8 cellular contexts compared by ENCODE assay signal in genomic region chr19:54158812-54159351, GRCh38. TPM values are rescaled to one million over a fixed set of nuclear protein-coding genes. Genes with fewer than 3 reads are reported as not detected.
A peak's percentile ranks its signal among the peaks of the same experiment; 100 is the strongest.
DNase-seq lines count a peak whose midpoint lies in the region; ATAC-seq, FAIRE-seq and TF ChIP-seq lines count a peak whose summit lies in the region.

No MANE protein-coding gene starts in this region.

- H3K4me3 ChIP-seq in SK-N-SH (ENCODE audit: low read depth in 2 of 2, low read length in 1 of 2) (peak overlapping the region; percentile 83 to 92), H1 (ENCODE audit: extremely low read depth in 1 of 4, insufficient read depth in 2 of 4, low read depth in 3 of 4, low read length in 4 of 4) (peak overlapping the region; percentile 81 to 96 (median 81)), neural cell (ENCODE audit: low read length) (peak overlapping the region; percentile 79)

- H3K4ac ChIP-seq in H1 (replicated peaks; ENCODE audit: insufficient read length, low read depth, low read length), result no peak overlapping the region

- TF ChIP-seq POLR2A in H1 (IDR thresholded peaks at IDR 0.05; ENCODE audit: control extremely low read depth in 1 of 2, low read depth in 2 of 2, low read length in 2 of 2), result 0 out of 3 replicates have a peak, but pooled peaks of 1 of the 2 experiments have one; percentile 34

- no peak overlapping the region for H3K56ac ChIP-seq in H1 (replicated peaks; ENCODE audit: insufficient read length, low read depth, low read length)

- H3K4me1 ChIP-seq in SK-N-SH (ENCODE audit: control insufficient read depth in 1 of 2, insufficient read depth in 2 of 2, low read depth in 1 of 2, low read length in 1 of 2) (peaks cover 7 to 19% of the 10 kb centered on the region in 2 experiments; a peak in 2 of 4 replicates), H1 (replicated peaks in 1 of 4; ENCODE audit: control insufficient read depth in 3 of 4, insufficient read depth in 4 of 4, low read length in 3 of 4) (peaks cover 0 to 20% (median 9%) of the 10 kb centered on the region in 4 experiments; a peak in 6 of 7 replicates)

- TF ChIP-seq RAD21 in SK-N-SH (IDR thresholded peaks at IDR 0.05; ENCODE audit: low read length) (no peak), H1 (IDR thresholded peaks at IDR 0.05 in 1 of 2, conservative IDR thresholded peaks at IDR 0.05 in 1 of 2; ENCODE audit: low read depth in 2 of 2, low read length in 2 of 2) (no peak), neural cell (conservative IDR thresholded peaks at IDR 0.05) (no peak)

- H3K9me3 ChIP-seq in SK-N-SH, result no peaks in the 10 kb centered on the region
- H3K9me3 ChIP-seq in H1 (ENCODE audit: insufficient read depth in 2 of 2, low read depth in 1 of 2, low read length in 1 of 2), result no peaks in the 10 kb centered on the region
- no peaks in the 10 kb centered on the region for H3K9me3 ChIP-seq in neural cell (ENCODE audit: low read length)

- H4K20me1 ChIP-seq in SK-N-SH (ENCODE audit: insufficient read depth) (no peaks in the 10 kb centered on the region), H1 (replicated peaks in 1 of 2; ENCODE audit: control insufficient read depth in 1 of 2, insufficient read depth in 2 of 2, low read length in 2 of 2) (peaks cover 1 to 19% of the 10 kb centered on the region in 2 experiments), neural cell (ENCODE audit: insufficient read depth) (no peaks in the 10 kb centered on the region)

- in situ Hi-C loops in ACHN (cut with HindIII; ENCODE audit: low pct_ligation_motif_present, low pct_unique_long_range_greater_than_20kb, low sequenced_read_pairs), result no loop called here

- H2BK15ac ChIP-seq in H1 (ENCODE audit: low read length), result peak overlapping the region; percentile 31; the same call in 1 of the 2 replicates

- no peak overlapping the region for H3K23ac ChIP-seq in H1 (ENCODE audit: insufficient read length)

- peak overlapping the region; percentile 8 for H4K91ac ChIP-seq in H1 (replicated peaks; ENCODE audit: insufficient read length, low read length)

- peak overlapping the region; percentile 82 for H2BK5ac ChIP-seq in H1 (ENCODE audit: low read depth, low read length)

- peak overlapping the region; percentile 29; the same call in 1 of the 2 replicates for H2BK12ac ChIP-seq in H1 (ENCODE audit: low read depth, low read length)

- no peak overlapping the region for H2BK20ac ChIP-seq in H1 (ENCODE audit: low read length)

- H4K5ac ChIP-seq in H1 (ENCODE audit: insufficient read length, low read depth, low read length), result no peak overlapping the region

- H2AFZ ChIP-seq in SK-N-SH (ENCODE audit: low read depth) (peak overlapping the region; percentile 90), H1 (ENCODE audit: low read length) (no peak overlapping the region), neural cell (ENCODE audit: low read depth, low read length) (peak overlapping the region; percentile 61)

- WGBS in SK-N-SH (ENCODE audit: low lambda C conversion rate), result 12% methylated on average over 19 of the region's 19 CpGs
- WGBS in H1 (ENCODE audit: extremely low coverage in 1 of 2, insufficient coverage in 1 of 2, insufficient read length in 1 of 2, insufficient replicate concordance in 2 of 2, low coverage in 1 of 2, low lambda C conversion rate in 2 of 2, missing lambda C conversion rate in 1 of 2), 2 experiments, result 34% methylated on average over 19 of the region's 19 CpGs; no CpG with 5 or more reads in 1 of the 2 experiments

- DNase-seq in GM19240 (ENCODE audit: insufficient read length, low spot score) (peak; percentile 36), SK-N-SH (no peak), H1 (ENCODE audit: low read depth in 1 of 2, low spot score in 2 of 2) (no peak), ACHN (no peak), NCI-H2196 (lab: John Stamatoyannopoulos, UW; ENCODE audit: unreplicated experiment) (no peak)

- H3K14ac ChIP-seq in H1 (ENCODE audit: insufficient read length), result no peak overlapping the region

- H3K27me3 ChIP-seq in SK-N-SH (ENCODE audit: insufficient read depth) (no peaks in the 10 kb centered on the region), H1 (replicated peaks in 1 of 4; ENCODE audit: control insufficient read depth in 3 of 4, extremely low read depth in 1 of 4, insufficient read depth in 3 of 4, low read length in 3 of 4) (peaks cover 0 to 8% (median 4%) of the 10 kb centered on the region in 4 experiments; a peak in 4 of 7 replicates), neural cell (ENCODE audit: insufficient read depth, low read depth, low read length) (no peaks in the 10 kb centered on the region)

- H3K9me2 ChIP-seq in SK-N-SH, result no peaks in the 10 kb centered on the region
- H3K9me2 ChIP-seq in neural cell (ENCODE audit: insufficient read depth, low read length), result no peaks in the 10 kb centered on the region

- H3K79me1 ChIP-seq in H1 (ENCODE audit: low read depth, low read length), result peaks cover 10% of the 10 kb centered on the region

- CTCF ChIA-PET in SK-N-SH (lab: Yijun Ruan, JAX) (interaction anchor here (0.6 to 2.3 kb wide), 9 partner anchors 8 to 129 kb away, joined by 3 to 13 read pairs (median 4); partner anchors contain the start of gene TMC4), H1 (lab: Charles Lee; ENCODE audit: partially characterized antibody) (interaction anchor here (0.6 to 1.7 kb wide), 6 partner anchors 8 to 71 kb away, joined by 3 to 4 read pairs (median 4); no protein-coding TSS in a partner anchor)

- H3K36me3 ChIP-seq in SK-N-SH (replicated peaks in 1 of 2; ENCODE audit: control insufficient read depth in 1 of 2, insufficient read depth in 2 of 2, low read length in 1 of 2) (peaks cover 26 to 33% of the 10 kb centered on the region in 2 experiments), H1 (ENCODE audit: control insufficient read depth in 2 of 4, insufficient read depth in 4 of 4, low read length in 3 of 4) (peaks cover 15 to 27% (median 22%) of the 10 kb centered on the region in 4 experiments), neural cell (ENCODE audit: insufficient read depth, low read length) (no peaks in the 10 kb centered on the region)

- H3K18ac ChIP-seq in H1 (ENCODE audit: extremely low read depth, low read length), result peak overlapping the region; percentile 81; the same call in 1 of the 2 replicates

- TF ChIP-seq EP300 in SK-N-SH (IDR thresholded peaks at IDR 0.05; ENCODE audit: borderline replicate concordance in 1 of 2, low read depth in 1 of 2, low read length in 1 of 2) (no peak), H1 (IDR thresholded peaks at IDR 0.05; ENCODE audit: borderline replicate concordance in 1 of 2, low read depth in 2 of 2, low read length in 2 of 2) (no peak), neural cell (conservative IDR thresholded peaks at IDR 0.05; ENCODE audit: poor library complexity, severe bottlenecking) (no peak)

- peaks cover 19% of the 10 kb centered on the region; the same call in 1 of the 2 replicates for H3K79me2 ChIP-seq in SK-N-SH (ENCODE audit: insufficient read depth)
- H3K79me2 ChIP-seq in H1 (ENCODE audit: control insufficient read depth in 1 of 2, insufficient read depth in 2 of 2, low read length in 2 of 2), result no peaks in the 10 kb centered on the region
- H3K79me2 ChIP-seq in neural cell (replicated peaks; ENCODE audit: insufficient read depth, low read length), result peaks cover 9% of the 10 kb centered on the region

- H4K8ac ChIP-seq in H1 (ENCODE audit: extremely low read depth, insufficient read depth, low read length), result no peak overlapping the region

- H3K9ac ChIP-seq in SK-N-SH (peak overlapping the region; percentile 88), H1 (replicated peaks in 1 of 4; ENCODE audit: extremely low read depth in 1 of 4, low read depth in 3 of 4, low read length in 3 of 4) (peak overlapping the region; percentile 53 to 85 (median 78)), neural cell (ENCODE audit: low read length) (peak overlapping the region; percentile 78)

- H3K27ac ChIP-seq in SK-N-SH (ENCODE audit: low read depth in 2 of 2, low read length in 1 of 2), result peak overlapping the region; percentile 97
- H3K27ac ChIP-seq in H1 (ENCODE audit: low read depth, low read length), result peak overlapping the region; percentile 84
- H3K27ac ChIP-seq in neural cell (ENCODE audit: low read length), result peak overlapping the region; percentile 91

- ATAC-seq in GM21825 (IDR thresholded peaks at IDR 0.05; ENCODE audit: unreplicated experiment), result no peak
- no peak for ATAC-seq in HG03135 (IDR thresholded peaks at IDR 0.05; ENCODE audit: unreplicated experiment)

- H3K23me2 ChIP-seq in H1 (ENCODE audit: low read depth, low read length), result peaks cover 15% of the 10 kb centered on the region

- FAIRE-seq in H1 (lab: Jason Lieb, UNC), result no peak

- H3F3A ChIP-seq in SK-N-SH (replicated peaks; ENCODE audit: insufficient read depth) (peaks cover 11% of the 10 kb centered on the region), neural cell (ENCODE audit: insufficient read depth, low read length, poor library complexity, severe bottlenecking) (no peaks in the 10 kb centered on the region)

- H2BK120ac ChIP-seq in H1 (replicated peaks; ENCODE audit: low read depth, low read length), result no peak overlapping the region

- H2AK5ac ChIP-seq in H1 (ENCODE audit: low read depth, low read length), result no peak overlapping the region

- no peak for TF ChIP-seq CTCF in SK-N-SH (IDR thresholded peaks at IDR 0.05)
- TF ChIP-seq CTCF in H1 (IDR thresholded peaks at IDR 0.05; ENCODE audit: control extremely low read depth in 1 of 3, insufficient read depth in 1 of 3, low read depth in 1 of 3, low read length in 3 of 3), result no peak
- no peak for TF ChIP-seq CTCF in neural cell (IDR thresholded peaks at IDR 0.05; ENCODE audit: poor library complexity, severe bottlenecking)

- POLR2A ChIA-PET in SK-N-SH (lab: Yijun Ruan, JAX) (interaction anchor here (0.6 to 1.7 kb wide), 4 partner anchors 8 to 31 kb away, joined by 3 to 9 read pairs (median 5); partner anchors contain the start of genes CNOT3 and MBOAT7), H1 (lab: Charles Lee; ENCODE audit: partially characterized antibody) (interaction anchor here (0.7 to 14.8 kb wide), 11 partner anchors 10 to 50 kb away, joined by 3 to 348 read pairs (median 4); partner anchors contain the start of genes CNOT3, MBOAT7, PRPF31 and RPS9)

- H3K4me2 ChIP-seq in SK-N-SH (peak overlapping the region; percentile 94), H1 (ENCODE audit: insufficient read depth in 1 of 2, low read depth in 2 of 2, low read length in 2 of 2) (peak overlapping the region; percentile 93 to 100), neural cell (ENCODE audit: low read length) (peak overlapping the region; percentile 99)

RNA-seq across cellular contexts. Expression of gene LENG1, which starts 0.6 kb away (rescaled TPM):
- polyA plus RNA-seq in SK-N-SH (2012; rRNA removed) (7.7 and 11.4 TPM in 2 replicates), H1 (2011; rRNA removed) (1.2 and 1.5 TPM in 2 replicates), neural cell (14.0 and 17.0 TPM in 2 replicates)
- polyA plus RNA-seq in SK-N-SH (2012; cell fraction: cytosol; rRNA removed), result 8.3 and 8.4 TPM in 2 replicates
- 7.5 and 10.1 TPM in 2 replicates for polyA plus RNA-seq in SK-N-SH (2012; cell fraction: nucleus; rRNA removed)
- total RNA-seq in H1 (2021; fragmentation: NEBNext Ultra II Directional; extraction: Animal tissue kit (Norgen Biotek cat#: 25700)), result 4.4 and 4.6 TPM in 2 replicates
- polyA plus RNA-seq in H1 (2011; cell fraction: cytosol; rRNA removed), result 2.4 TPM
- polyA plus RNA-seq in H1 (2011; cell fraction: nucleus; rRNA removed), result 2.1 TPM
- polyA plus RNA-seq in H1 (2012, experiment 1 of 2), result 3.9 to 5.0 TPM (median 4.4 TPM) in 4 replicates
- 2.5 TPM for polyA plus RNA-seq in H1 (2012, experiment 2 of 2)
- polyA plus RNA-seq in H1 (2013, experiment 1 of 2), result 4.3 TPM
- 4.5 TPM for polyA plus RNA-seq in H1 (2013, experiment 2 of 2)
- 0.10 and 0.25 TPM in 2 replicates for polyA minus RNA-seq in H1 (2011; rRNA and poly(A)+ RNA removed)
- 0.95 TPM for polyA minus RNA-seq in H1 (2011; cell fraction: cytosol; rRNA and poly(A)+ RNA removed)
- polyA minus RNA-seq in H1 (2011; cell fraction: nucleus; rRNA and poly(A)+ RNA removed), result 1.6 TPM
- 6.8 and 9.1 TPM in 2 replicates for polyA minus RNA-seq in neural cell

RNA-seq across cellular contexts. Expression of gene TMC4, which starts 14.1 kb away (rescaled TPM):
- polyA plus RNA-seq in SK-N-SH (2012; rRNA removed) (2.7 and 2.8 TPM in 2 replicates), H1 (2011; rRNA removed) (6.3 and 12.8 TPM in 2 replicates), neural cell (0.15 and 2.2 TPM in 2 replicates)
- 0.66 and 1.2 TPM in 2 replicates for polyA plus RNA-seq in SK-N-SH (2012; cell fraction: cytosol; rRNA removed)
- 11.2 and 15.7 TPM in 2 replicates for polyA plus RNA-seq in SK-N-SH (2012; cell fraction: nucleus; rRNA removed)
- 5.5 and 6.8 TPM in 2 replicates for total RNA-seq in H1 (2021; fragmentation: NEBNext Ultra II Directional; extraction: Animal tissue kit (Norgen Biotek cat#: 25700))
- polyA plus RNA-seq in H1 (2011; cell fraction: cytosol; rRNA removed), result 4.3 TPM
- 15.9 TPM for polyA plus RNA-seq in H1 (2011; cell fraction: nucleus; rRNA removed)
- polyA plus RNA-seq in H1 (2012, experiment 1 of 2), result 6.0 to 13.0 TPM (median 9.6 TPM) in 4 replicates
- 4.5 TPM for polyA plus RNA-seq in H1 (2012, experiment 2 of 2)
- polyA plus RNA-seq in H1 (2013, experiment 1 of 2), result 4.2 TPM
- polyA plus RNA-seq in H1 (2013, experiment 2 of 2), result 5.4 TPM
- 0.57 and 0.85 TPM in 2 replicates for polyA minus RNA-seq in H1 (2011; rRNA and poly(A)+ RNA removed)
- polyA minus RNA-seq in H1 (2011; cell fraction: cytosol; rRNA and poly(A)+ RNA removed), result not detected
- 2.9 TPM for polyA minus RNA-seq in H1 (2011; cell fraction: nucleus; rRNA and poly(A)+ RNA removed)
- 1.5 TPM in 1 of 2 replicates, not detected in the other for polyA minus RNA-seq in neural cell

RNA-seq across cellular contexts. Expression of gene CNOT3, which starts 21.3 kb away (rescaled TPM):
- polyA plus RNA-seq in SK-N-SH (2012; rRNA removed), result 7.1 and 14.2 TPM in 2 replicates
- polyA plus RNA-seq in SK-N-SH (2012; cell fraction: cytosol; rRNA removed), result 17.0 and 19.2 TPM in 2 replicates
- polyA plus RNA-seq in SK-N-SH (2012; cell fraction: nucleus; rRNA removed), result 32.8 and 34.3 TPM in 2 replicates
- total RNA-seq in H1 (2021; fragmentation: NEBNext Ultra II Directional; extraction: Animal tissue kit (Norgen Biotek cat#: 25700)), result 82.9 and 86.4 TPM in 2 replicates
- 21.2 and 44.0 TPM in 2 replicates for polyA plus RNA-seq in H1 (2011; rRNA removed)
- polyA plus RNA-seq in H1 (2011; cell fraction: cytosol; rRNA removed), result 21.1 TPM
- 40.7 TPM for polyA plus RNA-seq in H1 (2011; cell fraction: nucleus; rRNA removed)
- 58.4 to 80.0 TPM (median 76.9 TPM) in 4 replicates for polyA plus RNA-seq in H1 (2012, experiment 1 of 2)
- 81.1 TPM for polyA plus RNA-seq in H1 (2012, experiment 2 of 2)
- 59.8 TPM for polyA plus RNA-seq in H1 (2013, experiment 1 of 2)
- polyA plus RNA-seq in H1 (2013, experiment 2 of 2), result 58.6 TPM
- 17.1 and 29.0 TPM in 2 replicates for polyA minus RNA-seq in H1 (2011; rRNA and poly(A)+ RNA removed)
- 47.1 TPM for polyA minus RNA-seq in H1 (2011; cell fraction: cytosol; rRNA and poly(A)+ RNA removed)
- 17.9 TPM for polyA minus RNA-seq in H1 (2011; cell fraction: nucleus; rRNA and poly(A)+ RNA removed)
- 3.8 and 7.6 TPM in 2 replicates for polyA plus RNA-seq in neural cell
- 9.7 and 15.2 TPM in 2 replicates for polyA minus RNA-seq in neural cell

RNA-seq across cellular contexts. Expression of gene MBOAT7, which starts 30.5 kb away (rescaled TPM):
- polyA plus RNA-seq in SK-N-SH (2012; rRNA removed), result 65.4 and 80.8 TPM in 2 replicates
- 36.0 and 53.3 TPM in 2 replicates for polyA plus RNA-seq in SK-N-SH (2012; cell fraction: cytosol; rRNA removed)
- polyA plus RNA-seq in SK-N-SH (2012; cell fraction: nucleus; rRNA removed), result 142 and 172 TPM in 2 replicates
- total RNA-seq in H1 (2021; fragmentation: NEBNext Ultra II Directional; extraction: Animal tissue kit (Norgen Biotek cat#: 25700)), result 90.9 and 103 TPM in 2 replicates
- 85.5 and 147 TPM in 2 replicates for polyA plus RNA-seq in H1 (2011; rRNA removed)
- 55.1 TPM for polyA plus RNA-seq in H1 (2011; cell fraction: cytosol; rRNA removed)
- 111 TPM for polyA plus RNA-seq in H1 (2011; cell fraction: nucleus; rRNA removed)
- polyA plus RNA-seq in H1 (2012, experiment 1 of 2), result 67.8 to 94.5 TPM (median 90.7 TPM) in 4 replicates
- polyA plus RNA-seq in H1 (2012, experiment 2 of 2), result 98.0 TPM
- 186 TPM for polyA plus RNA-seq in H1 (2013, experiment 1 of 2)
- 198 TPM for polyA plus RNA-seq in H1 (2013, experiment 2 of 2)
- polyA minus RNA-seq in H1 (2011; rRNA and poly(A)+ RNA removed), result 25.7 and 31.5 TPM in 2 replicates
- 60.0 TPM for polyA minus RNA-seq in H1 (2011; cell fraction: cytosol; rRNA and poly(A)+ RNA removed)
- polyA minus RNA-seq in H1 (2011; cell fraction: nucleus; rRNA and poly(A)+ RNA removed), result 54.3 TPM
- polyA plus RNA-seq in neural cell, result 19.0 and 25.1 TPM in 2 replicates
- polyA minus RNA-seq in neural cell, result 31.2 and 35.0 TPM in 2 replicates

RNA-seq across cellular contexts. Expression of gene TSEN34, which starts 32.2 kb away (rescaled TPM):
- polyA plus RNA-seq in SK-N-SH (2012; rRNA removed) (82.1 and 84.1 TPM in 2 replicates), H1 (2011; rRNA removed) (52.3 and 55.4 TPM in 2 replicates), neural cell (113 and 130 TPM in 2 replicates)
- 45.3 and 70.5 TPM in 2 replicates for polyA plus RNA-seq in SK-N-SH (2012; cell fraction: cytosol; rRNA removed)
- polyA plus RNA-seq in SK-N-SH (2012; cell fraction: nucleus; rRNA removed), result 54.9 and 66.9 TPM in 2 replicates
- 22.5 and 24.2 TPM in 2 replicates for total RNA-seq in H1 (2021; fragmentation: NEBNext Ultra II Directional; extraction: Animal tissue kit (Norgen Biotek cat#: 25700))
- 35.5 TPM for polyA plus RNA-seq in H1 (2011; cell fraction: cytosol; rRNA removed)
- polyA plus RNA-seq in H1 (2011; cell fraction: nucleus; rRNA removed), result 34.2 TPM
- polyA plus RNA-seq in H1 (2012, experiment 1 of 2), result 10.7 to 23.5 TPM (median 21.4 TPM) in 4 replicates
- 30.6 TPM for polyA plus RNA-seq in H1 (2012, experiment 2 of 2)
- polyA plus RNA-seq in H1 (2013, experiment 1 of 2), result 23.3 TPM
- 23.9 TPM for polyA plus RNA-seq in H1 (2013, experiment 2 of 2)
- 9.1 and 15.3 TPM in 2 replicates for polyA minus RNA-seq in H1 (2011; rRNA and poly(A)+ RNA removed)
- 14.9 TPM for polyA minus RNA-seq in H1 (2011; cell fraction: cytosol; rRNA and poly(A)+ RNA removed)
- polyA minus RNA-seq in H1 (2011; cell fraction: nucleus; rRNA and poly(A)+ RNA removed), result 13.4 TPM
- 48.9 and 52.1 TPM in 2 replicates for polyA minus RNA-seq in neural cell
